ENCODE assay signal across 1 cellular context in genomic region chr4:188728359-188728758, GRCh38.
TF ChIP-seq lines count a peak whose summit lies in the region.

No MANE protein-coding gene starts in this region.

TF ChIP-seq in HCT116, 20 proteins besides CTCF, POLR2A, EP300 and RAD21 (continued from another document):
- TF ChIP-seq REST (IDR thresholded peaks at IDR 0.05; ENCODE audit: low read depth) (no peak), MAX (IDR thresholded peaks at IDR 0.05) (no peak), CEBPB (IDR thresholded peaks at IDR 0.05; ENCODE audit: low read depth) (no peak), YY1 (IDR thresholded peaks at IDR 0.05; ENCODE audit: extremely low read depth, insufficient replicate concordance, low read depth, low read length) (no peak), EZH2 (IDR thresholded peaks at IDR 0.05) (no peak)
